ENCODE assay signal across 35 cellular contexts in the genomic region with DNA sequence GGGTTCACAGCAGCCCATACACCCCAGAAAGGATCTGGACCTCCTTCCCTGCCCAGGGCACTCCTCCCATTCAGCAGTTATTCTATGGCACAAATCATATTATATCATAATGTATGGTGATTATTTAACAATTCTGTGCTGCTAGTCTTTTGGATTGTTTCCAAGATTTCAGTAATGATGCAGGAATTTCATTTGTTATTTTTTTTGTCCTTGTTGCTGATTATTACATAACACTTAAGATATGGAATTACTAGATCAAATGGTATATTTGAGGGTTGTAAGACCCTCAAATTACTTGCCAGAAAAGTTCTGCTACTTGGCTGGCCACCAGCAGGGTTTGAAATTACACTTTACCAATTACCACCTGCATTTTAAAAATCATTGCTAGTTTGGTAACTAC. TPM values are rescaled to one million over a fixed set of nuclear protein-coding genes. Genes with fewer than 3 reads are reported as not detected.
DNase-seq lines count a peak whose midpoint lies in the region; ATAC-seq and TF ChIP-seq lines count a peak whose summit lies in the region.
"Had no signal": no experiment of that assay in that cellular context is flagged by ENCODE, and none has a peak within 500 bp of the region (broad histone marks: within the 10 kb centered on the region; RNA-seq: fewer than 3 reads in every experiment).

No MANE protein-coding gene starts in this region.

- intact Hi-C loops in colonic mucosa (cut with DNase I) = no loop called here

- no peaks in the 10 kb centered on the region for H3K9me3 Mint-ChIP-seq in activated CD8-positive, alpha-beta memory T cell treated with anti-CD3 and anti-CD28 coated beads, Interleukin-2, amount 10 ng/mL, durations not matched to agents 7 days and 5 days (ENCODE audit: low read depth)
- H3K9me3 Mint-ChIP-seq: activated CD4-positive, alpha-beta memory T cell treated with anti-CD3 and anti-CD28 coated beads, Interleukin-2, amount 10 ng/mL, durations not matched to agents 7 days and 5 days; activated naive CD4-positive, alpha-beta T cell treated with anti-CD3 and anti-CD28 coated beads for 36 hours; IgD-negative memory B cell; memory B cell; nephron progenitor cell had no signal

- DNase-seq in astrocyte of the spinal cord (ENCODE audit: low read depth, low spot score) = peak; percentile 21
- peak; percentile 17 to 48 for DNase-seq in fibroblast of lung (ENCODE audit: low read depth in 2 of 2)
- DNase-seq in osteoblast (ENCODE audit: insufficient read length, low spot score, missing footprints) = peak; percentile 82
- no peak for DNase-seq in colonic mucosa
- DNase-seq in activated CD8-positive, alpha-beta memory T cell treated with anti-CD3 and anti-CD28 coated beads, Interleukin-2, amount 10 ng/mL, durations not matched to agents 7 days and 5 days = no peak
- DNase-seq: activated CD4-positive, alpha-beta memory T cell treated with anti-CD3 and anti-CD28 coated beads, Interleukin-2, amount 10 ng/mL, durations not matched to agents 7 days and 5 days; activated CD4-positive, alpha-beta T cell treated with anti-CD3 and anti-CD28 coated beads for 1 hour; activated naive CD4-positive, alpha-beta T cell treated with anti-CD3 and anti-CD28 coated beads for 36 hours; adrenal gland; brain microvascular endothelial cell; C1 segment of cervical spinal cord; DMS153; hypothalamus; NCI-H1092; NCI-H187; NCI-H2171; NCI-H510A treated with DMSO at 0.1 percent for 48 hours; nephron progenitor cell; OCI-M1; pancreas; retina; stimulated activated CD4-positive, alpha-beta T cell treated with anti-CD3 and anti-CD28 coated beads, Interleukin-1b, Interleukin-23, amount 100 ng/mL, for 48 hours; stimulated activated naive CD8-positive, alpha-beta T cell treated with anti-CD3 and anti-CD28 coated beads, Interleukin-15, Interleukin-2, amounts not matched to agents 100 U/mL and 50 U/mL, for 24 hours; T-helper 17 cell; upper lobe of right lung had no signal

- H4K20me1 ChIP-seq in fibroblast of lung (ENCODE audit: control insufficient read depth, extremely low read depth, insufficient read depth, low read length) (no peaks in the 10 kb centered on the region), osteoblast (ENCODE audit: insufficient read depth, low read length) (no peaks in the 10 kb centered on the region)

- no peaks in the 10 kb centered on the region for H3K27me3 Mint-ChIP-seq in activated CD8-positive, alpha-beta memory T cell treated with anti-CD3 and anti-CD28 coated beads, Interleukin-2, amount 10 ng/mL, durations not matched to agents 7 days and 5 days
- H3K27me3 Mint-ChIP-seq: activated CD4-positive, alpha-beta memory T cell treated with anti-CD3 and anti-CD28 coated beads, Interleukin-2, amount 10 ng/mL, durations not matched to agents 7 days and 5 days; IgD-negative memory B cell; memory B cell; T-helper 17 cell had no signal

- no peak for TF ChIP-seq RAD21 in Ishikawa (IDR thresholded peaks at IDR 0.05; ENCODE audit: low read depth)

- H3K79me2 ChIP-seq in fibroblast of lung (ENCODE audit: control insufficient read depth, insufficient read depth, low read length) (no peaks in the 10 kb centered on the region), osteoblast (ENCODE audit: insufficient read depth, low read length) (no peaks in the 10 kb centered on the region)

- H3K9ac ChIP-seq in fibroblast of lung (ENCODE audit: insufficient read depth, low read length) (no peak overlapping the region), colonic mucosa (ENCODE audit: low read depth in 2 of 2, low read length in 2 of 2) (no peak overlapping the region)

- no peak overlapping the region for H2AFZ ChIP-seq in fibroblast of lung (ENCODE audit: low read length)
- H2AFZ ChIP-seq in osteoblast (ENCODE audit: low read length) = no peak overlapping the region

- no peak overlapping the region for H3K4me3 Mint-ChIP-seq in activated CD8-positive, alpha-beta memory T cell treated with anti-CD3 and anti-CD28 coated beads, Interleukin-2, amount 10 ng/mL, durations not matched to agents 7 days and 5 days
- H3K4me3 Mint-ChIP-seq: activated CD4-positive, alpha-beta memory T cell treated with anti-CD3 and anti-CD28 coated beads, Interleukin-2, amount 10 ng/mL, durations not matched to agents 7 days and 5 days; activated naive CD4-positive, alpha-beta T cell treated with anti-CD3 and anti-CD28 coated beads for 36 hours; IgD-negative memory B cell; memory B cell; nephron progenitor cell; T-helper 17 cell had no signal

- H3K36me3 Mint-ChIP-seq in activated CD8-positive, alpha-beta memory T cell treated with anti-CD3 and anti-CD28 coated beads, Interleukin-2, amount 10 ng/mL, durations not matched to agents 7 days and 5 days = no peaks in the 10 kb centered on the region

- H3K4me1 ChIP-seq in fibroblast of lung (ENCODE audit: control insufficient read depth, extremely low read depth, insufficient read depth, low read length) = no peaks in the 10 kb centered on the region
- peaks cover 4% of the 10 kb centered on the region for H3K4me1 ChIP-seq in osteoblast (ENCODE audit: insufficient read depth, low read length)
- H3K4me1 ChIP-seq in colonic mucosa = no peaks in the 10 kb centered on the region
- H3K4me1 ChIP-seq: adrenal gland, pancreas, upper lobe of right lung had no signal

- no peak overlapping the region for H3K27ac ChIP-seq in fibroblast of lung (ENCODE audit: insufficient read depth, low read length)
- no peak overlapping the region for H3K27ac ChIP-seq in osteoblast (ENCODE audit: low read depth, low read length)
- no peak overlapping the region for H3K27ac ChIP-seq in colonic mucosa
- H3K27ac ChIP-seq: adrenal gland, brain microvascular endothelial cell, coronary artery, pancreas, upper lobe of right lung had no signal

- TF ChIP-seq EP300 in Ishikawa (IDR thresholded peaks at IDR 0.05; ENCODE audit: borderline replicate concordance) = no peak

- in situ Hi-C loops in astrocyte of the spinal cord (cut with HindIII; ENCODE audit: low sequenced_read_pairs) = no loop called here

- ATAC-seq in activated CD8-positive, alpha-beta memory T cell treated with anti-CD3 and anti-CD28 coated beads, Interleukin-2, amount 10 ng/mL, durations not matched to agents 7 days and 5 days = no peak
- ATAC-seq in GM21717 (IDR thresholded peaks at IDR 0.05; ENCODE audit: unreplicated experiment) = no peak
- ATAC-seq: esophagus mucosa; pancreas; stimulated activated naive CD8-positive, alpha-beta T cell treated with anti-CD3 and anti-CD28 coated beads, Interleukin-15, Interleukin-2, amounts not matched to agents 100 U/mL and 50 U/mL, for 24 hours; T-helper 17 cell; upper lobe of right lung had no signal

- H3K36me3 ChIP-seq in fibroblast of lung (ENCODE audit: control insufficient read depth, insufficient read depth, low read length) (no peaks in the 10 kb centered on the region), osteoblast (ENCODE audit: insufficient read depth, low read length) (no peaks in the 10 kb centered on the region), colonic mucosa (no peaks in the 10 kb centered on the region)
- H3K36me3 ChIP-seq: adrenal gland, brain microvascular endothelial cell, pancreas, upper lobe of right lung had no signal

- no peaks in the 10 kb centered on the region for H3K9me3 ChIP-seq in fibroblast of lung (ENCODE audit: control insufficient read depth, insufficient read depth, low read depth, low read length)
- H3K9me3 ChIP-seq in osteoblast (ENCODE audit: low read depth, low read length) = no peaks in the 10 kb centered on the region
- H3K9me3 ChIP-seq in colonic mucosa = no peaks in the 10 kb centered on the region
- H3K9me3 ChIP-seq: adrenal gland, pancreas, upper lobe of right lung had no signal

- no peak overlapping the region for H3K4me2 ChIP-seq in fibroblast of lung (ENCODE audit: extremely low read depth, insufficient read depth, low read length)
- no peak overlapping the region for H3K4me2 ChIP-seq in osteoblast (ENCODE audit: insufficient read depth, low read length)
- H3K4me2 ChIP-seq: smooth muscle cell had no signal

- no peak for TF ChIP-seq CTCF in astrocyte of the spinal cord (IDR thresholded peaks at IDR 0.05; ENCODE audit: low read depth, low read length)
- TF ChIP-seq CTCF in fibroblast of lung (conservative IDR thresholded peaks at IDR 0.05 in 1 of 2, IDR thresholded peaks at IDR 0.05 in 1 of 2; ENCODE audit: low read depth in 1 of 2, low read length in 2 of 2) = no peak
- no peak for TF ChIP-seq CTCF in osteoblast (IDR thresholded peaks at IDR 0.05; ENCODE audit: extremely low read depth, low read depth, low read length)
- TF ChIP-seq CTCF in colonic mucosa (IDR thresholded peaks at IDR 0.05) = no peak

- H3K4me3 ChIP-seq in astrocyte of the spinal cord (ENCODE audit: low read depth, low read length) = no peak overlapping the region
- no peak overlapping the region for H3K4me3 ChIP-seq in fibroblast of lung (replicated peaks in 1 of 4; ENCODE audit: control extremely low read depth in 1 of 4, insufficient read depth in 1 of 4, low read depth in 3 of 4, low read length in 4 of 4)
- no peak overlapping the region for H3K4me3 ChIP-seq in osteoblast (ENCODE audit: insufficient read depth, low read length)
- H3K4me3 ChIP-seq in colonic mucosa = no peak overlapping the region
- H3K4me3 ChIP-seq: adrenal gland, coronary artery, pancreas, smooth muscle cell, upper lobe of right lung had no signal

- CTCF ChIA-PET in activated CD8-positive, alpha-beta memory T cell treated with anti-CD3 and anti-CD28 coated beads, Interleukin-2, amount 10 ng/mL, durations not matched to agents 7 days and 5 days (lab: Charles Lee) = no interaction called here

- H3K27me3 ChIP-seq in fibroblast of lung (ENCODE audit: control insufficient read depth, insufficient read depth, low read length) (no peaks in the 10 kb centered on the region), osteoblast (ENCODE audit: insufficient read depth, low read length) (no peaks in the 10 kb centered on the region), colonic mucosa (no peaks in the 10 kb centered on the region)
- H3K27me3 ChIP-seq: adrenal gland, brain microvascular endothelial cell, pancreas, upper lobe of right lung had no signal

- H3K27ac Mint-ChIP-seq in activated CD8-positive, alpha-beta memory T cell treated with anti-CD3 and anti-CD28 coated beads, Interleukin-2, amount 10 ng/mL, durations not matched to agents 7 days and 5 days = no peak overlapping the region
- H3K27ac Mint-ChIP-seq: activated CD4-positive, alpha-beta memory T cell treated with anti-CD3 and anti-CD28 coated beads, Interleukin-2, amount 10 ng/mL, durations not matched to agents 7 days and 5 days; activated naive CD4-positive, alpha-beta T cell treated with anti-CD3 and anti-CD28 coated beads for 36 hours; IgD-negative memory B cell; memory B cell; nephron progenitor cell; T-helper 17 cell had no signal

- no peaks in the 10 kb centered on the region for H3K4me1 Mint-ChIP-seq in activated CD8-positive, alpha-beta memory T cell treated with anti-CD3 and anti-CD28 coated beads, Interleukin-2, amount 10 ng/mL, durations not matched to agents 7 days and 5 days
- H3K4me1 Mint-ChIP-seq: nephron progenitor cell had no signal

RNA-seq across cellular contexts. Expression of a gene that starts 36.4 kb away (rescaled TPM):
- 10.8 and 27.4 TPM in 2 replicates for total RNA-seq in fibroblast of lung
- 41.4 and 51.8 TPM in 2 replicates for polyA plus RNA-seq in fibroblast of lung
- 42.9 and 56.5 TPM in 2 replicates for polyA plus RNA-seq in fibroblast of lung (2012)
- polyA minus RNA-seq in fibroblast of lung (ENCODE audit: low replicate concordance) = 32.2 and 54.1 TPM in 2 replicates
- total RNA-seq in osteoblast = 11.9 and 12.7 TPM in 2 replicates
- 10 to 100 TPM; 27.2 to 27.3 TPM for total RNA-seq in colonic mucosa
- total RNA-seq in activated CD8-positive, alpha-beta memory T cell treated with anti-CD3 and anti-CD28 coated beads, Interleukin-2, amount 10 ng/mL, durations not matched to agents 7 days and 5 days = 10 to 100 TPM; 24.6 to 25.8 TPM

RNA-seq across cellular contexts. Expression of a gene that starts 39.5 kb away (rescaled TPM):
- total RNA-seq in fibroblast of lung (not detected in 2 replicates), osteoblast (not detected in 2 replicates), colonic mucosa (not detected)
- polyA plus RNA-seq in fibroblast of lung = not detected in 2 replicates
- polyA plus RNA-seq in fibroblast of lung (2012) = not detected in 2 replicates
- polyA minus RNA-seq in fibroblast of lung (ENCODE audit: low replicate concordance) = not detected in 2 replicates
- not detected for total RNA-seq in activated CD8-positive, alpha-beta memory T cell treated with anti-CD3 and anti-CD28 coated beads, Interleukin-2, amount 10 ng/mL, durations not matched to agents 7 days and 5 days
- total RNA-seq: activated CD4-positive, alpha-beta memory T cell treated with anti-CD3 and anti-CD28 coated beads, Interleukin-2, amount 10 ng/mL, durations not matched to agents 7 days and 5 days; activated naive CD4-positive, alpha-beta T cell treated with anti-CD3 and anti-CD28 coated beads for 36 hours; adrenal gland; esophagus mucosa; G401; glomerular endothelial cell; pancreas; smooth muscle cell; T-helper 17 cell; temporal lobe; upper lobe of right lung had no signal
- polyA plus RNA-seq: adrenal gland, IgD-negative memory B cell, pancreas, smooth muscle cell had no signal

Comparison
In these comparisons a context has a peak if more than half of its experiments do, and no peak if none do; other contexts are left out.
1. DNase-seq: peak in astrocyte of the spinal cord (single experiment), fibroblast of lung (2 of 2) and osteoblast (single experiment); none in colonic mucosa (single experiment) and activated CD8-positive, alpha-beta memory T cell treated with anti-CD3 and anti-CD28 coated beads, Interleukin-2, amount 10 ng/mL, durations not matched to agents 7 days and 5 days (single experiment).